Comparison of ENCODE assay signal across 9 cellular contexts in genomic region chr2:85308951-85309555, GRCh38. TPM values are rescaled to one million over a fixed set of nuclear protein-coding genes. Genes with fewer than 3 reads are reported as not detected.
DNase-seq lines count a peak whose midpoint lies in the region; ATAC-seq and TF ChIP-seq lines count a peak whose summit lies in the region.
"Had no signal": no experiment of that assay in that cellular context is flagged by ENCODE, and none has a peak within 500 bp of the region (broad histone marks: within the 10 kb centered on the region; RNA-seq: fewer than 3 reads in every experiment).

No MANE protein-coding gene starts in this region.

- TF ChIP-seq CTCF in mammary epithelial cell (conservative IDR thresholded peaks at IDR 0.05 in 1 of 2, IDR thresholded peaks at IDR 0.05 in 1 of 2; ENCODE audit: extremely low read depth in 1 of 2, insufficient read depth in 1 of 2, low read depth in 1 of 2, low read length in 2 of 2) = no peak

- dilution Hi-C loops in mammary epithelial cell (cut with HindIII; ENCODE audit: low sequenced_read_pairs) = no loop called here

- CTCF ChIA-PET in mammary epithelial cell (lab: Charles Lee; ENCODE audit: low non-redundant PET) = interaction anchor here (0.6 kb wide), 1 partner anchor 384 kb away, joined by 3 read pairs; no protein-coding TSS in a partner anchor

- in situ Hi-C loops in mammary epithelial cell (cut with MboI; ENCODE audit: low sequenced_read_pairs in 2 of 2) = no loop called here

- H3K9me3 ChIP-seq in mammary epithelial cell (replicated peaks; ENCODE audit: insufficient read depth, low read length) = no peaks in the 10 kb centered on the region

- peak overlapping the region; percentile 79 to 85 for H3K4me3 Mint-ChIP-seq in effector memory CD8-positive, alpha-beta T cell
- H3K4me3 Mint-ChIP-seq in naive thymus-derived CD8-positive, alpha-beta T cell = peak overlapping the region; percentile 77 to 91 (median 84)

- no peaks in the 10 kb centered on the region for H3K27me3 ChIP-seq in mammary epithelial cell (ENCODE audit: insufficient read depth, low read length)

- peaks cover 8% of the 10 kb centered on the region for H3K36me3 ChIP-seq in mammary epithelial cell (ENCODE audit: insufficient read depth, low read length)

- H3K27me3 Mint-ChIP-seq in effector memory CD8-positive, alpha-beta T cell = peaks cover 12 to 18% of the 10 kb centered on the region in 2 donors
- no peaks in the 10 kb centered on the region for H3K27me3 Mint-ChIP-seq in naive thymus-derived CD8-positive, alpha-beta T cell

- H3K4me1 Mint-ChIP-seq in effector memory CD8-positive, alpha-beta T cell (ENCODE audit: low read depth in 2 of 2) = peaks cover 21 to 28% of the 10 kb centered on the region in 2 donors
- peaks cover 24 to 65% (median 46%) of the 10 kb centered on the region in 4 donors for H3K4me1 Mint-ChIP-seq in naive thymus-derived CD8-positive, alpha-beta T cell

- DNase-seq in activated CD4-positive, CD25-positive, alpha-beta regulatory T cell (lab: John Stamatoyannopoulos, UW) = no peak
- DNase-seq in NCI-H524 treated with DMSO at 0.1 percent for 48 hours (lab: John Stamatoyannopoulos, UW) (peak; percentile 90), mammary epithelial cell (no peak)
- DNase-seq in effector memory CD8-positive, alpha-beta T cell = no peak
- peak in 1 of 10 donors; percentile 22 for DNase-seq in naive thymus-derived CD8-positive, alpha-beta T cell
- DNase-seq in effector CD4-positive, alpha-beta T cell = no peak

- 28% methylated on average over 5 of the region's 14 CpGs for WGBS in mammary epithelial cell (ENCODE audit: low coverage, missing lambda C conversion rate)

- no peaks in the 10 kb centered on the region for H4K20me1 ChIP-seq in mammary epithelial cell (ENCODE audit: insufficient read depth, low read length)

- H3K27ac ChIP-seq in mammary epithelial cell (ENCODE audit: insufficient read depth, low read depth, low read length) = no peak overlapping the region
- H3K27ac ChIP-seq: parathyroid adenoma had no signal

- H3K9me3 Mint-ChIP-seq in effector memory CD8-positive, alpha-beta T cell = no peaks in the 10 kb centered on the region
- no peaks in the 10 kb centered on the region for H3K9me3 Mint-ChIP-seq in naive thymus-derived CD8-positive, alpha-beta T cell

- no peaks in the 10 kb centered on the region for H3K79me2 ChIP-seq in mammary epithelial cell (ENCODE audit: insufficient read depth, low read length)
- H3K79me2 ChIP-seq: parathyroid adenoma had no signal

- no TSS peak for BruUV-seq in mammary epithelial cell (replicated peaks; lab: Mats Ljungman, UMichigan)

- no peak overlapping the region for H3K9ac ChIP-seq in mammary epithelial cell (ENCODE audit: insufficient read depth, low read length)
- H3K9ac ChIP-seq: parathyroid adenoma had no signal

- no peaks in the 10 kb centered on the region for H3K4me1 ChIP-seq in mammary epithelial cell (ENCODE audit: insufficient read depth, low read length)
- H3K4me1 ChIP-seq: parathyroid adenoma had no signal

- intact Hi-C loops in mammary epithelial cell (cut with micrococcal nuclease) = no loop called here

- H2AFZ ChIP-seq in mammary epithelial cell (ENCODE audit: low read depth, low read length) = no peak overlapping the region
- H2AFZ ChIP-seq: parathyroid adenoma had no signal

- H3K4me2 ChIP-seq in mammary epithelial cell (ENCODE audit: insufficient read depth, low read depth, low read length) = no peak overlapping the region

- POLR2A ChIA-PET in naive thymus-derived CD8-positive, alpha-beta T cell (lab: Charles Lee) = interaction anchor here (0.6 to 2.9 kb wide), 8 partner anchors 9 to 230 kb away, joined by 3 to 77 read pairs (median 4); partner anchors contain the start of genes ELMOD3, MAT2A, RETSAT and TGOLN2

- no peak overlapping the region for H3K4me3 ChIP-seq in mammary epithelial cell (replicated peaks in 1 of 3; ENCODE audit: insufficient read depth in 1 of 3, low read depth in 2 of 3, low read length in 3 of 3)

- peak; percentile 34 to 42 for ATAC-seq in activated CD4-positive, CD25-positive, alpha-beta regulatory T cell treated with anti-CD3 and anti-CD28 coated beads, Interleukin-2, amount 50 U/mL, for 24 hours
- peak; percentile 23 for ATAC-seq in effector memory CD8-positive, alpha-beta T cell (replicated peaks)
- ATAC-seq in naive thymus-derived CD8-positive, alpha-beta T cell = peak; percentile 22 to 30
- ATAC-seq in GM21423 (IDR thresholded peaks at IDR 0.05; ENCODE audit: unreplicated experiment) = no peak

- peak overlapping the region; percentile 78 to 90 for H3K27ac Mint-ChIP-seq in effector memory CD8-positive, alpha-beta T cell
- peak overlapping the region; percentile 92 to 98 (median 96) for H3K27ac Mint-ChIP-seq in naive thymus-derived CD8-positive, alpha-beta T cell

- H3K36me3 Mint-ChIP-seq in effector memory CD8-positive, alpha-beta T cell (ENCODE audit: insufficient read depth) = peaks cover 28% of the 10 kb centered on the region
- H3K36me3 Mint-ChIP-seq in naive thymus-derived CD8-positive, alpha-beta T cell = peaks cover 0 to 11% (median 0%) of the 10 kb centered on the region in 3 donors

RNA-seq across cellular contexts. Expression of gene TGOLN2, which starts 18.7 kb away (rescaled TPM):
- 100 to 1,000 TPM; 215 to 227 TPM for total RNA-seq in naive thymus-derived CD8-positive, alpha-beta T cell
- polyA plus RNA-seq in naive thymus-derived CD8-positive, alpha-beta T cell = 10 to 100 TPM; 55.6 to 80.0 (median 65.1) TPM
- 10 to 100 TPM; 64.8 to 83.0 TPM for total RNA-seq in mammary epithelial cell
- 42.8 TPM for polyA plus RNA-seq in mammary epithelial cell
- polyA minus RNA-seq in mammary epithelial cell = 54.5 TPM

RNA-seq across cellular contexts. Expression of gene RETSAT, which starts 45.3 kb away (rescaled TPM):
- 10 to 100 TPM; 21.3 to 25.6 TPM for total RNA-seq in naive thymus-derived CD8-positive, alpha-beta T cell
- 10 to 100 TPM in 1 of 3 donors, 1 to 10 TPM in 2; 6.6 to 15.1 (median 9.9) TPM for polyA plus RNA-seq in naive thymus-derived CD8-positive, alpha-beta T cell
- 100 to 1,000 TPM in 1 of 2 donors, 10 to 100 TPM in 1; 94.7 to 157 TPM for total RNA-seq in mammary epithelial cell
- 62.0 TPM for polyA plus RNA-seq in mammary epithelial cell
- polyA minus RNA-seq in mammary epithelial cell = 90.5 TPM

RNA-seq across cellular contexts. Expression of gene ELMOD3, which starts 45.5 kb away (rescaled TPM):
- 10 to 100 TPM; 27.7 to 29.3 TPM for total RNA-seq in naive thymus-derived CD8-positive, alpha-beta T cell
- 10 to 100 TPM in 2 of 3 donors, 1 to 10 TPM in 1; 6.3 to 14.5 (median 11.8) TPM for polyA plus RNA-seq in naive thymus-derived CD8-positive, alpha-beta T cell
- 10 to 100 TPM; 17.5 to 23.0 TPM for total RNA-seq in mammary epithelial cell
- polyA plus RNA-seq in mammary epithelial cell = 14.3 TPM
- 13.5 TPM for polyA minus RNA-seq in mammary epithelial cell
